8 cellular contexts compared by ENCODE assay signal in the genomic region with DNA sequence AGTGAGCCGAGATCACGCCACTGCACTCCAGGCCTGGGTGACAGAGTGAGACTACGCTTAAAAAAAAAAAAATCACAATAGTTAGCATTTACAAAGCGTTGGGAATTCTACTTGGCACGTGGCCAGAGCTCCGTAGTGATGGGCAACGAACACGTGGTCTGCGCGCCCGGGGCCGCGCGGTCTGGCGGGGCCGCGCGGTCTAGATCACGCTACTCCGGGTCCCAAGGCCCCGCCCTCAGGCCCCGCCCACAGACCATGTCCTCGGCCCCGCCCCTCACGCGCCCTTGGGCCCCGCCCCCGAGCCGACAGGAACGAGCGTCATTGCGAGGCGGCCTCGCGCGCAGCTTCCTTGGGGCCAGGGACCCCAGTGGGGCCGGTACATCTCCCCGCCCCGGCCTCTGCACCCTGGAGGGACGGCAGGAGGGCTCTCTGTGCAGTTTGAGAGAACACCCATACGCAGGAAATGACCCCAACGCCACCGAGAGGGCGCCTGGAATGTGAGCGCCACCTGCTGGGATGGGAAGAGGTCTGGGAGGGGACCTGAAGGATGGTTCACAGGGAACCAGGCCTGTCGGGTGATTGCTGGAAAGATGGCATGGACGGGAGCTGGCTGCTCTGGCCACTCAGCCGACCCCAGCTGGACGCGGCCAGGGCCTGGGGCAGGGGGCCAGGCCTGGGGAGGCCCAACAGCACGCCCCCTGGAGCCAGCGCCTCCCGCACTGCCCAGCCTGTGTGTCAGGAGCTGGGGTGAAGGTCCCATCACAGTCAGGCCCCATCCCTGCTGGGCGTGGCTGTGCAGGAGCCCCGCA. TPM values are rescaled to one million over a fixed set of nuclear protein-coding genes. Genes with fewer than 3 reads are reported as not detected.
A peak's percentile ranks its signal among the peaks of the same experiment; 100 is the strongest.
DNase-seq lines count a peak whose midpoint lies in the region; ATAC-seq and TF ChIP-seq lines count a peak whose summit lies in the region.

No MANE protein-coding gene starts in this region.

- 6 to 36% methylated on average over 9 to 53 of the region's 55 CpGs for WGBS in endodermal cell (ENCODE audit: insufficient coverage in 1 of 2, insufficient read length in 1 of 2), 2 experiments

- POLR2A ChIA-PET in CD8-positive, alpha-beta memory T cell (lab: Charles Lee): interaction anchor here (0.6 to 7.5 kb wide), 9 partner anchors 9 to 241 kb away, joined by 3 to 71 read pairs (median 8); a partner anchor contains a TSS

- H3K27ac ChIP-seq in CD8-positive, alpha-beta memory T cell (ENCODE audit: low read depth, low read length): peak overlapping the region; percentile 79
- peak overlapping the region; percentile 81 for H3K27ac ChIP-seq in endodermal cell (ENCODE audit: low read depth, low read length)

- H3K4me1 Mint-ChIP-seq in CD8-positive, alpha-beta memory T cell: peaks cover 15 to 30% (median 25%) of the 10 kb centered on the region in 3 donors
- H3K4me1 Mint-ChIP-seq in endodermal cell: peaks cover 12% of the 10 kb centered on the region
- H3K4me1 Mint-ChIP-seq in mesothelial cell of epicardium: peaks cover 33% of the 10 kb centered on the region

- H3K9me3 Mint-ChIP-seq in CD8-positive, alpha-beta memory T cell: no peaks in the 10 kb centered on the region
- no peaks in the 10 kb centered on the region for H3K9me3 Mint-ChIP-seq in endodermal cell
- H3K9me3 Mint-ChIP-seq in mesothelial cell of epicardium: no peaks in the 10 kb centered on the region

- H3K4me3 Mint-ChIP-seq in CD8-positive, alpha-beta memory T cell: peak overlapping the region; percentile 88 to 97 (median 90)
- H3K4me3 Mint-ChIP-seq in endodermal cell (peak overlapping the region; percentile 75), mesothelial cell of epicardium (peak overlapping the region; percentile 77)

- H3K9ac ChIP-seq in endodermal cell (ENCODE audit: extremely low read depth, low read length, poor library complexity, severe bottlenecking): no peak overlapping the region

- peaks cover 22% of the 10 kb centered on the region for H3K4me1 ChIP-seq in CD8-positive, alpha-beta memory T cell (ENCODE audit: insufficient read depth, low read length)
- peaks cover 4% of the 10 kb centered on the region for H3K4me1 ChIP-seq in endodermal cell (ENCODE audit: control insufficient read depth, insufficient read depth, low read length)

- H3K9me3 ChIP-seq in CD8-positive, alpha-beta memory T cell (ENCODE audit: low read length): no peaks in the 10 kb centered on the region
- H3K9me3 ChIP-seq in endodermal cell (ENCODE audit: control insufficient read depth, low read length): no peaks in the 10 kb centered on the region

- peaks cover 0 to 15% (median 0%) of the 10 kb centered on the region in 3 donors for H3K36me3 Mint-ChIP-seq in CD8-positive, alpha-beta memory T cell
- peaks cover 4% of the 10 kb centered on the region for H3K36me3 Mint-ChIP-seq in endodermal cell (ENCODE audit: low read depth)
- H3K36me3 Mint-ChIP-seq in mesothelial cell of epicardium: no peaks in the 10 kb centered on the region

- peak overlapping the region; percentile 76 for H3K4me3 ChIP-seq in CD8-positive, alpha-beta memory T cell (ENCODE audit: low read length)
- peak overlapping the region; percentile 80 for H3K4me3 ChIP-seq in endodermal cell (ENCODE audit: low read length)

- CTCF ChIA-PET in CD8-positive, alpha-beta memory T cell (lab: Charles Lee): interaction anchor here (0.8 to 10.4 kb wide), 19 partner anchors 8 to 241 kb away, joined by 3 to 158 read pairs (median 6); a partner anchor contains a TSS

- peak; percentile 90 to 96 (median 93) for DNase-seq in CD8-positive, alpha-beta memory T cell
- DNase-seq in HUDEP-2 (lab: John Stamatoyannopoulos, UW; ENCODE audit: unreplicated experiment in 76 of 76): peak in 75 of 76 experiments; percentile 37 to 97 (median 87)
- peak; percentile 79 to 88 for DNase-seq in NOMO-1 (lab: John Stamatoyannopoulos, UW; ENCODE audit: unreplicated experiment in 2 of 2)
- peak; percentile 82 for DNase-seq in activated CD8-positive, alpha-beta memory T cell treated with anti-CD3 and anti-CD28 coated beads, Interleukin-2, amount 50 U/mL, for 1 hour (ENCODE audit: extremely low read depth)
- DNase-seq in endodermal cell: peak; percentile 98
- DNase-seq in mesothelial cell of epicardium (ENCODE audit: low spot score in 2 of 2, unreplicated experiment in 2 of 2): peak; percentile 96
- peak; percentile 98 for DNase-seq in stimulated activated CD8-positive, alpha-beta memory T cell treated with anti-CD3 and anti-CD28 coated beads, Interleukin-15, amount 100 ng/mL, for 24 hours (ENCODE audit: low read depth)

- H3K27me3 ChIP-seq in CD8-positive, alpha-beta memory T cell (ENCODE audit: insufficient read depth, low read length, poor library complexity, severe bottlenecking): no peaks in the 10 kb centered on the region
- no peaks in the 10 kb centered on the region for H3K27me3 ChIP-seq in endodermal cell (ENCODE audit: control insufficient read depth, insufficient read depth, low read length, poor library complexity, severe bottlenecking)

- H3K36me3 ChIP-seq in CD8-positive, alpha-beta memory T cell (ENCODE audit: insufficient read depth, low read length): peaks cover 3% of the 10 kb centered on the region
- peaks cover 6% of the 10 kb centered on the region for H3K36me3 ChIP-seq in endodermal cell (ENCODE audit: control insufficient read depth, insufficient read depth, low read length)

- ATAC-seq in GM19467 (IDR thresholded peaks at IDR 0.05; ENCODE audit: unreplicated experiment): peak; percentile 49

- peak overlapping the region; percentile 94 to 98 (median 98) for H3K27ac Mint-ChIP-seq in CD8-positive, alpha-beta memory T cell
- peak overlapping the region; percentile 95 for H3K27ac Mint-ChIP-seq in endodermal cell
- peak overlapping the region; percentile 93 for H3K27ac Mint-ChIP-seq in mesothelial cell of epicardium

- peak; percentile 84 for TF ChIP-seq CTCF in endodermal cell (conservative IDR thresholded peaks at IDR 0.05)
- TF ChIP-seq CTCF in mesothelial cell of epicardium (IDR thresholded peaks at IDR 0.05; ENCODE audit: unreplicated experiment): peak; percentile 75

- H3K27me3 Mint-ChIP-seq in CD8-positive, alpha-beta memory T cell: peaks cover 0 to 2% of the 10 kb centered on the region in 2 donors
- peaks cover 3% of the 10 kb centered on the region for H3K27me3 Mint-ChIP-seq in endodermal cell (ENCODE audit: insufficient read depth)
- H3K27me3 Mint-ChIP-seq in mesothelial cell of epicardium (ENCODE audit: low read depth): no peaks in the 10 kb centered on the region

RNA-seq across cellular contexts. Expression of a gene that starts 2.0 kb away (rescaled TPM):
- 10 to 100 TPM; 26.2 to 28.4 TPM for total RNA-seq in CD8-positive, alpha-beta memory T cell
- polyA plus RNA-seq in CD8-positive, alpha-beta memory T cell: 11.5 TPM
- total RNA-seq in endodermal cell (10 to 100 TPM; 55.2 to 56.1 TPM), mesothelial cell of epicardium (39.0 to 49.7 TPM (median 42.1 TPM) in 3 replicates)
- 37.5 TPM for polyA plus RNA-seq in endodermal cell (2013, experiment 1 of 2)
- polyA plus RNA-seq in endodermal cell (2013, experiment 2 of 2): 32.8 TPM

RNA-seq across cellular contexts. Expression of a gene that starts 6.3 kb away (rescaled TPM):
- 10 to 100 TPM; 25.3 to 26.4 TPM for total RNA-seq in CD8-positive, alpha-beta memory T cell
- polyA plus RNA-seq in CD8-positive, alpha-beta memory T cell: 12.2 TPM
- total RNA-seq in endodermal cell (10 to 100 TPM; 16.8 to 17.8 TPM), mesothelial cell of epicardium (29.7 to 32.3 TPM (median 30.6 TPM) in 3 replicates)
- 1.2 TPM for polyA plus RNA-seq in endodermal cell (2013, experiment 1 of 2)
- 0.50 TPM for polyA plus RNA-seq in endodermal cell (2013, experiment 2 of 2)

RNA-seq across cellular contexts. Expression of a gene that starts 33.3 kb away (rescaled TPM):
- total RNA-seq in CD8-positive, alpha-beta memory T cell: 10 to 100 TPM; 54.2 to 59.4 TPM
- polyA plus RNA-seq in CD8-positive, alpha-beta memory T cell: 267 TPM
- total RNA-seq in endodermal cell (10 to 100 TPM; 63.3 to 67.4 TPM), mesothelial cell of epicardium (35.5 to 42.5 TPM (median 39.2 TPM) in 3 replicates)
- 18.6 TPM for polyA plus RNA-seq in endodermal cell (2013, experiment 1 of 2)
- polyA plus RNA-seq in endodermal cell (2013, experiment 2 of 2): 14.9 TPM

RNA-seq across cellular contexts. Expression of a gene that starts 54.1 kb away (rescaled TPM):
- total RNA-seq in CD8-positive, alpha-beta memory T cell: not detected
- 1.1 TPM for polyA plus RNA-seq in CD8-positive, alpha-beta memory T cell
- total RNA-seq in endodermal cell (10 to 100 TPM; 35.4 to 44.8 TPM), mesothelial cell of epicardium (57.5 to 65.7 TPM (median 58.8 TPM) in 3 replicates)
- polyA plus RNA-seq in endodermal cell (2013, experiment 1 of 2): 1.2 TPM
- polyA plus RNA-seq in endodermal cell (2013, experiment 2 of 2): 0.62 TPM

RNA-seq across cellular contexts. Expression of a gene that starts 58.9 kb away (rescaled TPM):
- total RNA-seq in CD8-positive, alpha-beta memory T cell: 100 to 1,000 TPM; 118 to 125 TPM
- polyA plus RNA-seq in CD8-positive, alpha-beta memory T cell: 183 TPM
- total RNA-seq in endodermal cell: 10 to 100 TPM; 42.7 to 43.2 TPM
- 43.7 TPM for polyA plus RNA-seq in endodermal cell (2013, experiment 1 of 2)
- polyA plus RNA-seq in endodermal cell (2013, experiment 2 of 2): 42.8 TPM
- total RNA-seq in mesothelial cell of epicardium: 81.7 to 89.4 TPM (median 83.2 TPM) in 3 replicates

Comparison
In these comparisons a context has a peak if more than half of its experiments do, and no peak if none do; other contexts are left out.
1. Peak in every context shown above with its lines: DNase-seq, ATAC-seq, H3K4me3 ChIP-seq and H3K27ac ChIP-seq.